In genomic region chr5:41404757-41405156, GRCh38 we compare ENCODE assay signal across 23 cellular contexts.
"Had no signal": no experiment of that assay in that cellular context is flagged by ENCODE, and none has a peak within 500 bp of the region (broad histone marks: within the 10 kb centered on the region; RNA-seq: fewer than 3 reads in every experiment).

No MANE protein-coding gene starts in this region.

- H3K4me3 ChIP-seq: lung, suprapubic skin had no signal

- H3K4me3 Mint-ChIP-seq: activated T-cell treated with anti-CD3 and anti-CD28 coated beads, Interleukin-2, amount 50 U/mL, for 72 hours; endodermal cell; immature natural killer cell; mesothelial cell of epicardium; nephron; type B pancreatic cell had no signal

- H3K9me3 ChIP-seq: suprapubic skin had no signal

- H3K4me1 Mint-ChIP-seq: immature natural killer cell, nephron had no signal

- H3K27ac Mint-ChIP-seq: activated T-cell treated with anti-CD3 and anti-CD28 coated beads, Interleukin-2, amount 50 U/mL, for 72 hours; endodermal cell; immature natural killer cell; mesothelial cell of epicardium; nephron; type B pancreatic cell had no signal

- FAIRE-seq: colon, frontal cortex had no signal

- H3K27ac ChIP-seq: epithelial cell of prostate, suprapubic skin, WERI-Rb-1 had no signal

- H3K36me3 Mint-ChIP-seq: immature natural killer cell, mesothelial cell of epicardium, type B pancreatic cell had no signal

- H3K27me3 ChIP-seq: suprapubic skin had no signal

- H3K27me3 Mint-ChIP-seq: type B pancreatic cell had no signal

- H3K36me3 ChIP-seq: suprapubic skin, WERI-Rb-1 had no signal

- ATAC-seq: activated T-cell treated with anti-CD3 and anti-CD28 coated beads, Interleukin-2, amount 50 U/mL, for 72 hours; stimulated activated naive CD8-positive, alpha-beta T cell treated with anti-CD3 and anti-CD28 coated beads, Interleukin-15, Interleukin-2, amounts not matched to agents 100 U/mL and 50 U/mL, for 24 hours had no signal

- DNase-seq: activated CD4-positive, alpha-beta T cell treated with anti-CD3 and anti-CD28 coated beads for 1 hour; activated CD8-positive, alpha-beta memory T cell treated with anti-CD3 and anti-CD28 coated beads for 24 hours; activated CD8-positive, alpha-beta memory T cell treated with anti-CD3 and anti-CD28 coated beads, Interleukin-2, amount 50 U/mL, for 48 hours; activated effector memory CD4-positive, alpha-beta T cell treated with anti-CD3 and anti-CD28 coated beads, Interleukin-2, amount 50 U/mL, for 16 hours; activated naive CD4-positive, alpha-beta T cell treated with anti-CD3 and anti-CD28 coated beads, Interleukin-2, amount 50 U/mL, for 16 hours; activated T-cell treated with anti-CD3 and anti-CD28 coated beads, Interleukin-2, amount 50 U/mL, for 72 hours; caudate nucleus; endodermal cell; immature natural killer cell; posterior cingulate gyrus; stimulated activated CD4-positive, alpha-beta T cell treated with anti-CD3 and anti-CD28 coated beads, Interleukin-2, amount 100 ng/mL, for 24 hours; stimulated activated naive CD8-positive, alpha-beta T cell treated with anti-CD3 and anti-CD28 coated beads, Interleukin-15, Interleukin-2, amounts not matched to agents 100 U/mL and 50 U/mL, for 24 hours; SW 1271; T-helper 2 cell; WERI-Rb-1 had no signal

- H3K4me1 ChIP-seq: suprapubic skin had no signal
